Comparison of ENCODE assay signal across 19 cellular contexts in the genomic region with DNA sequence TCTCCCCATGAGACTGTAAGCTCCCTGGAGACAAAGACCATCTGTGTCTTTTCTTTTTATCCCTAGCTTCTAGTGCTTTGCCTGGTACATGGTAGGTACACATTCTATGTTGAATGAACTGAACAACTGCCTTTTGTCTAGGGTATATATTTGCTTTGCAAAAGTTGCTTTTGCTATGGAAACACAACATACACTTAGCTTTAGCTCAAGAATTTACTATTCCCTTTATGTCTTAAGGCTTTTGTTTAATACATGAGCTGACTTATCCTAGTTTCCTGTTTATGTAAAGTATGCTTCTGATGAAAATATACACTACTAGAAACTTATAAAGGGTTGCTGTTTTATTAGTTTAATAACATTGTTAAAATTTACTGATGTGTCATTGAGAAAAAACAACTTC.
DNase-seq lines count a peak whose midpoint lies in the region; ATAC-seq and TF ChIP-seq lines count a peak whose summit lies in the region.
"Had no signal": no experiment of that assay in that cellular context is flagged by ENCODE, and none has a peak within 500 bp of the region (broad histone marks: within the 10 kb centered on the region; RNA-seq: fewer than 3 reads in every experiment).

No MANE protein-coding gene starts in this region.

- in situ Hi-C loops in mammary epithelial cell (cut with MboI; ENCODE audit: low sequenced_read_pairs in 2 of 2), result no loop called here

- H3K9me3 ChIP-seq in mammary epithelial cell (replicated peaks; ENCODE audit: insufficient read depth, low read length), result no peaks in the 10 kb centered on the region
- H3K9me3 ChIP-seq in breast epithelium, result no peaks in the 10 kb centered on the region
- H3K9me3 ChIP-seq: pancreas, sigmoid colon had no signal

- H3K9ac ChIP-seq in mammary epithelial cell (ENCODE audit: insufficient read depth, low read length), result no peak overlapping the region

- no TSS peak for BruUV-seq in mammary epithelial cell (replicated peaks; lab: Mats Ljungman, UMichigan)

- no peak for TF ChIP-seq POLR2A in breast epithelium (IDR thresholded peaks at IDR 0.05)

- H3K27ac ChIP-seq in mammary epithelial cell (ENCODE audit: insufficient read depth, low read depth, low read length) (no peak overlapping the region), breast epithelium (no peak overlapping the region)
- H3K27ac ChIP-seq: C4-2B, epithelial cell of prostate, pancreas, sigmoid colon had no signal

- dilution Hi-C loops in mammary epithelial cell (cut with HindIII; ENCODE audit: low sequenced_read_pairs), result no loop called here

- H3K4me3 ChIP-seq in mammary epithelial cell (replicated peaks in 1 of 3; ENCODE audit: insufficient read depth in 1 of 3, low read depth in 2 of 3, low read length in 3 of 3), result no peak overlapping the region
- H3K4me3 ChIP-seq in breast epithelium, result no peak overlapping the region
- H3K4me3 ChIP-seq in fibroblast of pulmonary artery (replicated peaks; ENCODE audit: low read depth, low read length), result no peak overlapping the region
- H3K4me3 ChIP-seq: pancreas, sigmoid colon had no signal

- H3K4me1 ChIP-seq in mammary epithelial cell (ENCODE audit: insufficient read depth, low read length) (no peaks in the 10 kb centered on the region), breast epithelium (no peaks in the 10 kb centered on the region)
- H3K4me1 ChIP-seq: pancreas, sigmoid colon had no signal

- no peak for ATAC-seq in HG02763 (IDR thresholded peaks at IDR 0.05; ENCODE audit: unreplicated experiment)
- ATAC-seq: naive thymus-derived CD4-positive, alpha-beta T cell; WTC11 had no signal

- no peak overlapping the region for H3K4me2 ChIP-seq in mammary epithelial cell (ENCODE audit: insufficient read depth, low read depth, low read length)

- TF ChIP-seq CTCF in mammary epithelial cell (conservative IDR thresholded peaks at IDR 0.05 in 1 of 2, IDR thresholded peaks at IDR 0.05 in 1 of 2; ENCODE audit: extremely low read depth in 1 of 2, insufficient read depth in 1 of 2, low read depth in 1 of 2, low read length in 2 of 2) (no peak), breast epithelium (IDR thresholded peaks at IDR 0.05) (no peak), fibroblast of pulmonary artery (IDR thresholded peaks at IDR 0.05; ENCODE audit: low read length, missing control alignments) (no peak)

- no peak overlapping the region for H2AFZ ChIP-seq in mammary epithelial cell (ENCODE audit: low read depth, low read length)

- intact Hi-C loops in mammary epithelial cell (cut with micrococcal nuclease) (no loop called here), breast epithelium (cut with DNase I; ENCODE audit: low total_unique reads) (no loop called here)

- no peaks in the 10 kb centered on the region for H4K20me1 ChIP-seq in mammary epithelial cell (ENCODE audit: insufficient read depth, low read length)

- DNase-seq in mammary epithelial cell (peak; percentile 1), breast epithelium (ENCODE audit: low spot score in 2 of 2) (no peak), NCI-H748 treated with DMSO at 0.1 percent for 48 hours (lab: John Stamatoyannopoulos, UW) (peak; percentile 70), fibroblast of pulmonary artery (ENCODE audit: low read depth) (peak; percentile 33), HUDEP-2 (lab: John Stamatoyannopoulos, UW; ENCODE audit: unreplicated experiment in 76 of 76) (no peak), SW480 (ENCODE audit: low spot score) (no peak), AG20443 (ENCODE audit: low spot score) (no peak)
- DNase-seq: ACHN; activated CD4-positive, alpha-beta T cell treated with anti-CD3 and anti-CD28 coated beads, Interleukin-2, amount 50 U/mL, for 48 hours; activated effector memory CD4-positive, alpha-beta T cell treated with anti-CD3 and anti-CD28 coated beads, Interleukin-2, amount 50 U/mL, for 16 hours; DMS79 treated with DMSO at 0.1 percent for 48 hours; naive thymus-derived CD4-positive, alpha-beta T cell; NCI-H146; sigmoid colon had no signal

- no peaks in the 10 kb centered on the region for H3K36me3 ChIP-seq in mammary epithelial cell (ENCODE audit: insufficient read depth, low read length)
- no peaks in the 10 kb centered on the region for H3K36me3 ChIP-seq in breast epithelium
- H3K36me3 ChIP-seq: pancreas, sigmoid colon had no signal

- no peaks in the 10 kb centered on the region for H3K79me2 ChIP-seq in mammary epithelial cell (ENCODE audit: insufficient read depth, low read length)

- no peaks in the 10 kb centered on the region for H3K27me3 ChIP-seq in mammary epithelial cell (ENCODE audit: insufficient read depth, low read length)
- no peaks in the 10 kb centered on the region for H3K27me3 ChIP-seq in breast epithelium
- H3K27me3 ChIP-seq: sigmoid colon had no signal

- CTCF ChIA-PET in mammary epithelial cell (lab: Charles Lee; ENCODE audit: low non-redundant PET), result no interaction called here

Comparison
In these comparisons a context has a peak if more than half of its experiments do, and no peak if none do; other contexts are left out.
1. DNase-seq: peak in mammary epithelial cell (single experiment), NCI-H748 treated with DMSO at 0.1 percent for 48 hours (single experiment) and fibroblast of pulmonary artery (single experiment); none in breast epithelium (0 of 2), HUDEP-2 (0 of 76), SW480 (single experiment) and AG20443 (single experiment).